ENCODE assay signal across 18 cellular contexts in genomic region chr7:5539013-5539411, GRCh38. TPM values are rescaled to one million over a fixed set of nuclear protein-coding genes. Genes with fewer than 3 reads are reported as not detected.
A peak's percentile ranks its signal among the peaks of the same experiment; 100 is the strongest.
DNase-seq lines count a peak whose midpoint lies in the region; ATAC-seq, FAIRE-seq and TF ChIP-seq lines count a peak whose summit lies in the region.
"Had no signal": no experiment of that assay in that cellular context is flagged by ENCODE, and none has a peak within 500 bp of the region (broad histone marks: within the 10 kb centered on the region; RNA-seq: fewer than 3 reads in every experiment).

No MANE protein-coding gene starts in this region.

- TF ChIP-seq RAD21 in A549 (conservative IDR thresholded peaks at IDR 0.05 in 1 of 2, IDR thresholded peaks at IDR 0.05 in 1 of 2) = no peak

- H3K4me1 ChIP-seq in A549 = no peaks in the 10 kb centered on the region
- H3K4me1 ChIP-seq in right atrium auricular region = no peaks in the 10 kb centered on the region
- H3K4me1 ChIP-seq in Caco-2 = peaks cover 10% of the 10 kb centered on the region

- H3K4me2 ChIP-seq in A549 = no peak overlapping the region
- H3K4me2 ChIP-seq: KMS-11 had no signal

- peak; percentile 11 to 37; a peak in 2 of 6 replicates for ATAC-seq in A549
- ATAC-seq in GM21529 (IDR thresholded peaks at IDR 0.05; ENCODE audit: unreplicated experiment) = peak; percentile 2
- peak in 1 of 3 donors; percentile 24 for ATAC-seq in natural killer cell
- ATAC-seq in HG03139 (IDR thresholded peaks at IDR 0.05; ENCODE audit: unreplicated experiment) = no peak
- ATAC-seq: gastrocnemius medialis had no signal

- BruUV-seq in Caco-2 (replicated peaks; lab: Mats Ljungman, UMichigan) = no TSS peak

- H3K27ac ChIP-seq in A549 (peak overlapping the region in 1 of 2 experiments; percentile 36; a peak in 2 of 6 replicates), right atrium auricular region (no peak overlapping the region)
- H3K27ac ChIP-seq: cardiac muscle cell, gastrocnemius medialis, KMS-11 had no signal

- H3K9me3 Mint-ChIP-seq in activated naive CD8-positive, alpha-beta T cell treated with anti-CD3 and anti-CD28 coated beads for 36 hours = no peaks in the 10 kb centered on the region
- H3K9me3 Mint-ChIP-seq in natural killer cell = no peaks in the 10 kb centered on the region
- H3K9me3 Mint-ChIP-seq in Caco-2 (ENCODE audit: unreplicated experiment) = no peaks in the 10 kb centered on the region
- H3K9me3 Mint-ChIP-seq: activated T-cell treated with anti-CD3 and anti-CD28 coated beads, Interleukin-2, amount 50 U/mL, for 4 hours; CD8-positive, alpha-beta memory T cell had no signal

- DNase-seq in A549 (ENCODE audit: low read depth in 1 of 2, low spot score in 1 of 2) = no peak
- DNase-seq in activated naive CD8-positive, alpha-beta T cell treated with anti-CD3 and anti-CD28 coated beads for 36 hours = no peak
- no peak for DNase-seq in natural killer cell
- no peak for DNase-seq in right atrium auricular region (ENCODE audit: low spot score)
- DNase-seq in Caco-2 = no peak
- DNase-seq in NCI-H1048 (lab: John Stamatoyannopoulos, UW) = no peak
- DNase-seq: activated T-cell treated with anti-CD3 and anti-CD28 coated beads, Interleukin-2, amount 50 U/mL, for 4 hours; CD8-positive, alpha-beta memory T cell; DMS79 treated with DMSO at 0.1 percent for 48 hours; gastrocnemius medialis; kidney glomerular epithelial cell; NCI-H187 treated with DMSO at 0.1 percent for 48 hours; NCI-H345; stimulated activated CD4-positive, alpha-beta T cell treated with anti-CD3 and anti-CD28 coated beads, Interleukin-4, amount 100 ng/mL, for 24 hours had no signal

- no peak for TF ChIP-seq EP300 in A549 (IDR thresholded peaks at IDR 0.05)

- no peak overlapping the region for H3K4me3 ChIP-seq in A549
- no peak overlapping the region for H3K4me3 ChIP-seq in right atrium auricular region
- no peak overlapping the region for H3K4me3 ChIP-seq in Caco-2 (ENCODE audit: low read depth, low read length)
- H3K4me3 ChIP-seq: cardiac muscle cell, gastrocnemius medialis had no signal

- no peak overlapping the region for H3K4me3 Mint-ChIP-seq in activated naive CD8-positive, alpha-beta T cell treated with anti-CD3 and anti-CD28 coated beads for 36 hours
- H3K4me3 Mint-ChIP-seq in natural killer cell (peak overlapping the region; percentile 49), Caco-2 (ENCODE audit: unreplicated experiment) (no peak overlapping the region)
- H3K4me3 Mint-ChIP-seq: activated T-cell treated with anti-CD3 and anti-CD28 coated beads, Interleukin-2, amount 50 U/mL, for 4 hours had no signal

- CTCF ChIA-PET in A549 (lab: Yijun Ruan, JAX) (interaction anchor here (3.1 kb wide), 1 partner anchor 44 kb away, joined by 14 read pairs; no protein-coding TSS in a partner anchor), Caco-2 (lab: Charles Lee) (no interaction called here)

- no peak for FAIRE-seq in A549 (lab: Jason Lieb, UNC)

- TF ChIP-seq CTCF in A549 (IDR thresholded peaks at IDR 0.05) (no peak), natural killer cell (IDR thresholded peaks at IDR 0.05) (no peak), right atrium auricular region (IDR thresholded peaks at IDR 0.05) (no peak), Caco-2 (IDR thresholded peaks at IDR 0.05; ENCODE audit: insufficient read depth in 1 of 2, low read depth in 1 of 2, low read length in 1 of 2, severe bottlenecking in 1 of 2, unreplicated experiment in 1 of 2) (no peak)

- peak overlapping the region; percentile 67 for H3K27ac Mint-ChIP-seq in activated naive CD8-positive, alpha-beta T cell treated with anti-CD3 and anti-CD28 coated beads for 36 hours
- H3K27ac Mint-ChIP-seq in natural killer cell (peak overlapping the region; percentile 51 to 80), Caco-2 (ENCODE audit: unreplicated experiment) (no peak overlapping the region)

- H3K9me3 ChIP-seq in A549 = no peaks in the 10 kb centered on the region
- no peaks in the 10 kb centered on the region for H3K9me3 ChIP-seq in right atrium auricular region
- H3K9me3 ChIP-seq in Caco-2 = no peaks in the 10 kb centered on the region
- H3K9me3 ChIP-seq: gastrocnemius medialis had no signal

- POLR2A ChIA-PET in A549 (lab: Yijun Ruan, JAX) = no interaction called here
- POLR2A ChIA-PET in Caco-2 (lab: Charles Lee) = no interaction called here

- 75% methylated on average over 6 of the region's 6 CpGs for WGBS in A549 (ENCODE audit: missing lambda C conversion rate)

- intact Hi-C loops in natural killer cell (cut with micrococcal nuclease) = no loop called here
- intact Hi-C loops in Caco-2 (cut with micrococcal nuclease; ENCODE audit: unreplicated experiment) = no loop called here

- H3K27me3 ChIP-seq in right atrium auricular region (no peaks in the 10 kb centered on the region), Caco-2 (replicated peaks; ENCODE audit: control insufficient read depth, insufficient read depth, low read length) (no peaks in the 10 kb centered on the region)
- H3K27me3 ChIP-seq: cardiac muscle cell, gastrocnemius medialis had no signal

- peaks cover 16% of the 10 kb centered on the region for H3K4me1 Mint-ChIP-seq in activated naive CD8-positive, alpha-beta T cell treated with anti-CD3 and anti-CD28 coated beads for 36 hours
- peaks cover 5 to 7% of the 10 kb centered on the region in 2 donors for H3K4me1 Mint-ChIP-seq in natural killer cell
- H3K4me1 Mint-ChIP-seq in Caco-2 (ENCODE audit: low read depth, unreplicated experiment) = peaks cover 8% of the 10 kb centered on the region

- H3K36me3 ChIP-seq in right atrium auricular region (no peaks in the 10 kb centered on the region), Caco-2 (ENCODE audit: control insufficient read depth, insufficient read depth, low read length) (no peaks in the 10 kb centered on the region)
- H3K36me3 ChIP-seq: cardiac muscle cell, gastrocnemius medialis had no signal

- peaks cover 3% of the 10 kb centered on the region for H3K27me3 Mint-ChIP-seq in activated naive CD8-positive, alpha-beta T cell treated with anti-CD3 and anti-CD28 coated beads for 36 hours
- H3K27me3 Mint-ChIP-seq in natural killer cell (ENCODE audit: low read depth in 2 of 2) (no peaks in the 10 kb centered on the region), Caco-2 (ENCODE audit: insufficient read depth, unreplicated experiment) (no peaks in the 10 kb centered on the region)

- no peaks in the 10 kb centered on the region for H3K36me3 Mint-ChIP-seq in activated naive CD8-positive, alpha-beta T cell treated with anti-CD3 and anti-CD28 coated beads for 36 hours
- no peaks in the 10 kb centered on the region for H3K36me3 Mint-ChIP-seq in natural killer cell
- H3K36me3 Mint-ChIP-seq in Caco-2 (ENCODE audit: insufficient read depth, unreplicated experiment) = no peaks in the 10 kb centered on the region
- H3K36me3 Mint-ChIP-seq: CD8-positive, alpha-beta memory T cell had no signal

- no peak for TF ChIP-seq POLR2A in A549 (IDR thresholded peaks at IDR 0.05; ENCODE audit: low read length)

TF ChIP-seq in A549, 52 proteins besides CTCF, POLR2A, EP300 and RAD21:
- no peak for TF ChIP-seq RNF2 (IDR thresholded peaks at IDR 0.05; ENCODE audit: borderline replicate concordance, low read depth)

RNA-seq across cellular contexts. Expression of gene ACTB, which starts 8.6 kb away (rescaled TPM):
- polyA plus RNA-seq in A549 (2011; rRNA removed) (1,312 and 1,863 TPM in 2 replicates), A549 (2017; fragmentation: RNase III; extraction: RNeasy Plus Mini Kit Qiagen cat#74134 plus additional on column Dnase treatment) (5,057 to 5,556 TPM (median 5,344 TPM) in 3 replicates)
- polyA plus RNA-seq in A549 (2012; cell fraction: cytosol; rRNA removed) = 6,925 and 8,166 TPM in 2 replicates
- polyA plus RNA-seq in A549 (2012; cell fraction: nucleus; rRNA removed) = 8,032 and 13,648 TPM in 2 replicates
- 3,044 and 5,216 TPM in 2 replicates for polyA minus RNA-seq in A549 (2011; rRNA and poly(A)+ RNA removed)
- total RNA-seq in activated naive CD8-positive, alpha-beta T cell treated with anti-CD3 and anti-CD28 coated beads for 36 hours = 1,000 to 10,000 TPM; 7,622 to 7,820 TPM
- total RNA-seq in natural killer cell (1,000 to 10,000 TPM; 4,992 to 6,299 (median 6,160) TPM), right atrium auricular region (1,000 to 10,000 TPM in 1 of 2 donors, 100 to 1,000 TPM in 1; 979 to 1,431 TPM), Caco-2 (2022) (3,565 and 4,201 TPM in 2 replicates)

RNA-seq across cellular contexts. Expression of gene FBXL18, which starts 25.4 kb away (rescaled TPM):
- 5.2 and 5.8 TPM in 2 replicates for polyA plus RNA-seq in A549 (2011; rRNA removed)
- 6.7 and 11.7 TPM in 2 replicates for polyA plus RNA-seq in A549 (2012; cell fraction: cytosol; rRNA removed)
- 21.0 and 33.1 TPM in 2 replicates for polyA plus RNA-seq in A549 (2012; cell fraction: nucleus; rRNA removed)
- 12.3 to 13.0 TPM (median 12.7 TPM) in 3 replicates for polyA plus RNA-seq in A549 (2017; fragmentation: RNase III; extraction: RNeasy Plus Mini Kit Qiagen cat#74134 plus additional on column Dnase treatment)
- polyA minus RNA-seq in A549 (2011; rRNA and poly(A)+ RNA removed) = 6.3 and 9.3 TPM in 2 replicates
- total RNA-seq in activated naive CD8-positive, alpha-beta T cell treated with anti-CD3 and anti-CD28 coated beads for 36 hours = 10 to 100 TPM; 10.2 to 10.7 TPM
- total RNA-seq in natural killer cell = 10 to 100 TPM; 12.5 to 15.8 (median 12.8) TPM
- 1 to 10 TPM; 6.7 to 7.8 TPM for total RNA-seq in right atrium auricular region
- 22.1 and 24.6 TPM in 2 replicates for total RNA-seq in Caco-2 (2022)

RNA-seq across cellular contexts. Expression of gene FSCN1, which starts 53.6 kb away (rescaled TPM):
- 39.1 and 50.6 TPM in 2 replicates for polyA plus RNA-seq in A549 (2011; rRNA removed)
- polyA plus RNA-seq in A549 (2012; cell fraction: cytosol; rRNA removed) = 139 and 218 TPM in 2 replicates
- polyA plus RNA-seq in A549 (2012; cell fraction: nucleus; rRNA removed) = 193 and 320 TPM in 2 replicates
- 165 to 184 TPM (median 171 TPM) in 3 replicates for polyA plus RNA-seq in A549 (2017; fragmentation: RNase III; extraction: RNeasy Plus Mini Kit Qiagen cat#74134 plus additional on column Dnase treatment)
- 37.2 and 59.3 TPM in 2 replicates for polyA minus RNA-seq in A549 (2011; rRNA and poly(A)+ RNA removed)
- 10 to 100 TPM; 15.2 to 15.7 TPM for total RNA-seq in activated naive CD8-positive, alpha-beta T cell treated with anti-CD3 and anti-CD28 coated beads for 36 hours
- 1 to 10 TPM; 3.7 to 6.4 (median 4.8) TPM for total RNA-seq in natural killer cell
- total RNA-seq in right atrium auricular region = 10 to 100 TPM; 14.4 to 31.2 TPM
- total RNA-seq in Caco-2 (2022) = 78.2 and 91.0 TPM in 2 replicates
